ENCODE assay signal across 9 cellular contexts in the genomic region with DNA sequence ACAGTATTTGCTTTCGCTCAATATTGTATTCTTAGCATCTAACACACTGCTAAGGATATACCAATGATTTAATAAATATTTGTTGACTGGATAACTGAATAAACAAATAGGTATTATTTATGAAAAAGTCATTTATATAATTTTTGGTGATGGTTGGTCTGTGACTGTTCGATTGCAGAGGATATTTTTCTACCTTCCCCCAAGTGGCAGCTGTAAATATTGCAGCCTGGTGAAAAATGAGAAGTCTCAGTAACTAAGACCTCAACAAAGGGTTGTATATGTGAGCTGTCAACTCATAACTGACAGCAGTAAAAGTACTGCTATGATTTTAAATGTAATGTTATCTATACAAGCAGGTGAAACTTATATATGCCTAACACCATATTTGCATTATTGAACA. TPM values are rescaled to one million over a fixed set of nuclear protein-coding genes. Genes with fewer than 3 reads are reported as not detected.
DNase-seq lines count a peak whose midpoint lies in the region; ATAC-seq, FAIRE-seq and TF ChIP-seq lines count a peak whose summit lies in the region.
"Had no signal": no experiment of that assay in that cellular context is flagged by ENCODE, and none has a peak within 500 bp of the region (broad histone marks: within the 10 kb centered on the region; RNA-seq: fewer than 3 reads in every experiment).

No MANE protein-coding gene starts in this region.

- FAIRE-seq in astrocyte (lab: Jason Lieb, UNC) = peak; percentile 92

- H3K4me3 ChIP-seq in astrocyte (ENCODE audit: insufficient read depth, low read depth, low read length) = no peak overlapping the region

- H3K27me3 ChIP-seq in astrocyte (ENCODE audit: insufficient read depth, low read length) = no peaks in the 10 kb centered on the region

- no peak overlapping the region for H3K9ac ChIP-seq in astrocyte (ENCODE audit: low read length)

- H3K4me2 ChIP-seq in astrocyte (ENCODE audit: low read length) = no peak overlapping the region

- H3K27me3 Mint-ChIP-seq in astrocyte (ENCODE audit: low read depth, unreplicated experiment) (no peaks in the 10 kb centered on the region), mesothelial cell of epicardium (ENCODE audit: low read depth) (peaks cover under 1% of the 10 kb centered on the region)

- H3K4me1 Mint-ChIP-seq in astrocyte (ENCODE audit: low read depth, unreplicated experiment) = no peaks in the 10 kb centered on the region
- H3K4me1 Mint-ChIP-seq in mesothelial cell of epicardium = no peaks in the 10 kb centered on the region

- H3K9me3 Mint-ChIP-seq in astrocyte (ENCODE audit: unreplicated experiment) = no peaks in the 10 kb centered on the region
- H3K9me3 Mint-ChIP-seq in mesothelial cell of epicardium = no peaks in the 10 kb centered on the region

- H3K79me2 ChIP-seq in astrocyte (ENCODE audit: insufficient read depth, low read length) = no peaks in the 10 kb centered on the region

- H3K36me3 ChIP-seq in astrocyte (ENCODE audit: insufficient read depth, low read length) = no peaks in the 10 kb centered on the region

- no peaks in the 10 kb centered on the region for H3K4me1 ChIP-seq in astrocyte (ENCODE audit: insufficient read depth, low read length)

- ATAC-seq in HG02943 (IDR thresholded peaks at IDR 0.05; ENCODE audit: low read depth, unreplicated experiment) = peak; percentile 65
- ATAC-seq in HG03460 (IDR thresholded peaks at IDR 0.05; ENCODE audit: unreplicated experiment) = no peak

- H3K27ac Mint-ChIP-seq in astrocyte (ENCODE audit: unreplicated experiment) = no peak overlapping the region
- no peak overlapping the region for H3K27ac Mint-ChIP-seq in mesothelial cell of epicardium

- DNase-seq in GM13976 (ENCODE audit: low spot score) (peak; percentile 12), astrocyte (ENCODE audit: low read depth) (no peak), mesothelial cell of epicardium (ENCODE audit: low spot score in 2 of 2, unreplicated experiment in 2 of 2) (no peak), DMS114 treated with DMSO at 0.1 percent for 48 hours (lab: John Stamatoyannopoulos, UW; ENCODE audit: unreplicated experiment) (no peak), middle frontal gyrus (ENCODE audit: extremely low spot score, low spot score) (no peak)
- DNase-seq in stimulated activated naive CD4-positive, alpha-beta T cell treated with Interleukin-2 at 50 U/mL for 16 hours (lab: John Stamatoyannopoulos, UW) = no peak
- DNase-seq: activated CD4-positive, alpha-beta T cell treated with anti-CD3 and anti-CD28 coated beads for 4 hours had no signal

- H2AFZ ChIP-seq in astrocyte (ENCODE audit: low read depth, low read length) = no peak overlapping the region

- in situ Hi-C loops in GM13976 (cut with MboI; ENCODE audit: low sequenced_read_pairs, unreplicated experiment) = loop anchor here (25.0 kb wide), 1 partner anchor 342 kb away; no protein-coding TSS in a partner anchor

- H3K36me3 Mint-ChIP-seq in astrocyte (ENCODE audit: low read depth, unreplicated experiment) (no peaks in the 10 kb centered on the region), mesothelial cell of epicardium (no peaks in the 10 kb centered on the region)

- no peak overlapping the region for H3K4me3 Mint-ChIP-seq in astrocyte (ENCODE audit: unreplicated experiment)
- H3K4me3 Mint-ChIP-seq in mesothelial cell of epicardium = no peak overlapping the region

- H4K20me1 ChIP-seq in astrocyte (ENCODE audit: insufficient read depth, low read length) = no peaks in the 10 kb centered on the region

- no peak overlapping the region for H3K27ac ChIP-seq in astrocyte (ENCODE audit: low read depth, low read length)

- peak; percentile 32 for TF ChIP-seq CTCF in GM13976 (IDR thresholded peaks at IDR 0.05; ENCODE audit: borderline replicate concordance, control extremely low read depth, extremely low read depth, insufficient read depth, missing control alignments)
- peak; percentile 25 for TF ChIP-seq CTCF in astrocyte (IDR thresholded peaks at IDR 0.05; ENCODE audit: insufficient read depth, low read depth, low read length)
- peak; percentile 75 for TF ChIP-seq CTCF in mesothelial cell of epicardium (IDR thresholded peaks at IDR 0.05; ENCODE audit: unreplicated experiment)

- no peaks in the 10 kb centered on the region for H3K9me3 ChIP-seq in astrocyte (ENCODE audit: insufficient read depth, low read depth, low read length)

RNA-seq across cellular contexts. Expression of a gene that starts 36.0 kb away (rescaled TPM):
- total RNA-seq in astrocyte (not detected in 2 replicates), mesothelial cell of epicardium (1.1 to 1.5 TPM (median 1.1 TPM) in 3 replicates)

Comparison
In these comparisons a context has a peak if more than half of its experiments do, and no peak if none do; other contexts are left out.
1. CTCF ChIP-seq: peak in every context shown above with its lines; median percentile 75 in mesothelial cell of epicardium; 32 in GM13976; 25 in astrocyte.